Comparison of ENCODE assay signal across 8 cellular contexts in genomic region chr19:8569066-8569761, GRCh38. TPM values are rescaled to one million over a fixed set of nuclear protein-coding genes. Genes with fewer than 3 reads are reported as not detected.
DNase-seq lines count a peak whose midpoint lies in the region; ATAC-seq and TF ChIP-seq lines count a peak whose summit lies in the region.

No MANE protein-coding gene starts in this region.

- peaks cover 81% of the 10 kb centered on the region for H3K4me1 Mint-ChIP-seq in activated CD8-positive, alpha-beta memory T cell treated with anti-CD3 and anti-CD28 coated beads, Interleukin-2, amount 10 ng/mL, durations not matched to agents 7 days and 5 days

- no peaks in the 10 kb centered on the region for H3K9me3 ChIP-seq in BE2C

- H3K27me3 Mint-ChIP-seq in activated CD8-positive, alpha-beta memory T cell treated with anti-CD3 and anti-CD28 coated beads, Interleukin-2, amount 10 ng/mL, durations not matched to agents 7 days and 5 days, result no peaks in the 10 kb centered on the region

- DNase-seq in CD1c-positive myeloid dendritic cell (ENCODE audit: extremely low spot score) (peak; percentile 92), MV-4-11 (lab: John Stamatoyannopoulos, UW) (peak; percentile 100), foreskin fibroblast (peak; percentile 92 to 94), BE2C (no peak)
- DNase-seq in activated CD8-positive, alpha-beta memory T cell treated with anti-CD3 and anti-CD28 coated beads, Interleukin-2, amount 10 ng/mL, durations not matched to agents 7 days and 5 days, result peak; percentile 94
- peak; percentile 56 for DNase-seq in stimulated activated CD4-positive, alpha-beta T cell treated with anti-CD3 and anti-CD28 coated beads, Interleukin-1b, Interleukin-23, amount 100 ng/mL, for 48 hours

- peak overlapping the region; percentile 67 for H3K4me3 Mint-ChIP-seq in activated CD8-positive, alpha-beta memory T cell treated with anti-CD3 and anti-CD28 coated beads, Interleukin-2, amount 10 ng/mL, durations not matched to agents 7 days and 5 days

- H3K9me3 Mint-ChIP-seq in activated CD8-positive, alpha-beta memory T cell treated with anti-CD3 and anti-CD28 coated beads, Interleukin-2, amount 10 ng/mL, durations not matched to agents 7 days and 5 days (ENCODE audit: low read depth), result no peaks in the 10 kb centered on the region

- H3K4me3 ChIP-seq in foreskin fibroblast (ENCODE audit: low read depth in 1 of 2, low read length in 2 of 2), result no peak overlapping the region
- no peak overlapping the region for H3K4me3 ChIP-seq in BE2C (ENCODE audit: low read depth, low read length)

- H3K36me3 ChIP-seq in BE2C, result no peaks in the 10 kb centered on the region

- TF ChIP-seq CTCF in foreskin fibroblast (IDR thresholded peaks at IDR 0.05; ENCODE audit: low read depth, low read length), result no peak
- TF ChIP-seq CTCF in BE2C (IDR thresholded peaks at IDR 0.05; ENCODE audit: low read depth, low read length), result no peak

- peak overlapping the region; percentile 97 for H3K27ac Mint-ChIP-seq in activated CD8-positive, alpha-beta memory T cell treated with anti-CD3 and anti-CD28 coated beads, Interleukin-2, amount 10 ng/mL, durations not matched to agents 7 days and 5 days

- ATAC-seq in GM21619 (IDR thresholded peaks at IDR 0.05; ENCODE audit: unreplicated experiment), result peak; percentile 84
- peak; percentile 81 for ATAC-seq in activated CD8-positive, alpha-beta memory T cell treated with anti-CD3 and anti-CD28 coated beads, Interleukin-2, amount 10 ng/mL, durations not matched to agents 7 days and 5 days
- ATAC-seq in HG02623 (IDR thresholded peaks at IDR 0.05; ENCODE audit: unreplicated experiment), result no peak

- no peaks in the 10 kb centered on the region; the same call in 1 of the 2 replicates for H3K27me3 ChIP-seq in BE2C

- H3K4me1 ChIP-seq in BE2C, result no peaks in the 10 kb centered on the region

- H3K36me3 Mint-ChIP-seq in activated CD8-positive, alpha-beta memory T cell treated with anti-CD3 and anti-CD28 coated beads, Interleukin-2, amount 10 ng/mL, durations not matched to agents 7 days and 5 days, result peaks cover 59% of the 10 kb centered on the region

- CTCF ChIA-PET in activated CD8-positive, alpha-beta memory T cell treated with anti-CD3 and anti-CD28 coated beads, Interleukin-2, amount 10 ng/mL, durations not matched to agents 7 days and 5 days (lab: Charles Lee), result interaction anchor here (0.9 to 16.9 kb wide), 12 partner anchors 10 to 179 kb away, joined by 3 to 216 read pairs (median 4); partner anchors contain the start of genes MARCHF2, MYO1F, RAB11B and ZNF414

RNA-seq across cellular contexts. Expression of gene MYO1F, which starts 8.0 kb away (rescaled TPM):
- 100 to 1,000 TPM; 250 to 441 TPM for total RNA-seq in activated CD8-positive, alpha-beta memory T cell treated with anti-CD3 and anti-CD28 coated beads, Interleukin-2, amount 10 ng/mL, durations not matched to agents 7 days and 5 days
- not detected for polyA plus RNA-seq in BE2C (2012; ENCODE audit: insufficient read depth, insufficient read length, low read depth)

RNA-seq across cellular contexts. Expression of gene ADAMTS10, which starts 41.3 kb away (rescaled TPM):
- 1 to 10 TPM; 1.2 to 3.3 TPM for total RNA-seq in activated CD8-positive, alpha-beta memory T cell treated with anti-CD3 and anti-CD28 coated beads, Interleukin-2, amount 10 ng/mL, durations not matched to agents 7 days and 5 days
- 1.4 TPM for polyA plus RNA-seq in BE2C (2012; ENCODE audit: insufficient read depth, insufficient read length, low read depth)

RNA-seq across cellular contexts. Expression of gene ZNF414, which starts 55.2 kb away (rescaled TPM):
- total RNA-seq in activated CD8-positive, alpha-beta memory T cell treated with anti-CD3 and anti-CD28 coated beads, Interleukin-2, amount 10 ng/mL, durations not matched to agents 7 days and 5 days, result 10 to 100 TPM; 23.8 to 38.5 TPM
- 46.8 TPM for polyA plus RNA-seq in BE2C (2012; ENCODE audit: insufficient read depth, insufficient read length, low read depth)
